In the genomic region with DNA sequence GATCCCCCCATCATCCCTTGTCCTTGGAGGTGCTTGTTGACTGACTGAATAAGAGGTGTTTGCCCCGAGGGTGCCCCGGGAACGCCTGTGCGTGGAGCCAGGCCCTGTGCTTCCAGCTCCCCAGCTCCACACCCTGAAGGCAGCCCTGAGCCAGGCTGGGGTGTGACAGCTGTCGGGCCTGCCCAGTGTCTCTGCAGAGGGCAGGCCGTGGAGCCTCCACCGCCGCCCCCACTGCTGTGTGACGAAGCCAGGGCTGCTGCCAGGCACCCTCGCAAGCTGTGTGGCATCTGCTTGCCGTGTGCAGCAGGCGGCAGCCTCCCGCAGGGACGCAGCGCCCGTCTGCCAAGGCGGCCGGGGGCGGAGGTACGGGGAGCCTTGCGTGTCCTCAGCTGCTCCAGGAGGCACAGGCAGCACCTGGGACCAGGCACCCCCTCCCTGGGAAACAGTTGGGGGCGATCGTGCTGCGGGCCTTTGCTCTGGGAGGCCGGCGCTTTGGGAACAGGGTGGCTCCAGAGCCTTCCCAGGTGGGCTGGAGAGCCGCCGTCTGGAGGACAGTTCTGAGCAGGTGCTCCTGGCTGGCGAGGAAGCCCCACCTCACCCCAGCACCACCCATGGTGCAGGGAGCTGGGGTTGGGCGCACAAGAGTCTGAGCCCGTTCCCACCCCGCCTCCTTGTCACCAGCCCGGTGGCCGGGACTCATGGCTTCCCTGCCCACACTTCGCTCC, we compare ENCODE assay signal across 11 cellular contexts. TPM values are rescaled to one million over a fixed set of nuclear protein-coding genes. Genes with fewer than 3 reads are reported as not detected.
DNase-seq lines count a peak whose midpoint lies in the region; ATAC-seq, FAIRE-seq and TF ChIP-seq lines count a peak whose summit lies in the region.
"Had no signal": no experiment of that assay in that cellular context is flagged by ENCODE, and none has a peak within 500 bp of the region (broad histone marks: within the 10 kb centered on the region; RNA-seq: fewer than 3 reads in every experiment).

No MANE protein-coding gene starts in this region.

- H3K4me1 Mint-ChIP-seq in activated CD4-positive, alpha-beta T cell treated with anti-CD3 and anti-CD28 coated beads, Interleukin-2, amount 10 ng/mL, durations not matched to agents 7 days and 5 days: peaks cover 6% of the 10 kb centered on the region
- peaks cover 0 to 20% (median 4%) of the 10 kb centered on the region in 7 donors for H3K4me1 Mint-ChIP-seq in naive thymus-derived CD4-positive, alpha-beta T cell

- H3K36me3 Mint-ChIP-seq in activated CD4-positive, alpha-beta T cell treated with anti-CD3 and anti-CD28 coated beads, Interleukin-2, amount 10 ng/mL, durations not matched to agents 7 days and 5 days (ENCODE audit: low read depth): no peaks in the 10 kb centered on the region
- no peaks in the 10 kb centered on the region for H3K36me3 Mint-ChIP-seq in naive thymus-derived CD4-positive, alpha-beta T cell

- CTCF ChIA-PET in activated CD4-positive, alpha-beta T cell treated with anti-CD3 and anti-CD28 coated beads, Interleukin-2, amount 10 ng/mL, durations not matched to agents 7 days and 5 days (lab: Charles Lee): no interaction called here
- CTCF ChIA-PET in naive thymus-derived CD4-positive, alpha-beta T cell (lab: Charles Lee): no interaction called here

- no peak for ATAC-seq in naive thymus-derived CD4-positive, alpha-beta T cell
- no peak for ATAC-seq in HG03442 (IDR thresholded peaks at IDR 0.05; ENCODE audit: unreplicated experiment)
- ATAC-seq: stimulated activated naive B cell treated with anti-CD40 and anti-IgM and Interleukin-4, amounts not matched to agents 10 μg/mL and 1 μg/mL and 100 μg/mL, for 72 hours had no signal

- H3K9me3 ChIP-seq in kidney (ENCODE audit: control insufficient read depth in 1 of 2, low read length in 2 of 2) (no peaks in the 10 kb centered on the region), testis (no peaks in the 10 kb centered on the region)
- H3K9me3 ChIP-seq in naive thymus-derived CD4-positive, alpha-beta T cell (ENCODE audit: control insufficient read depth in 2 of 3, low read length in 3 of 3): no peaks in the 10 kb centered on the region

- no peak overlapping the region for H3K4me3 Mint-ChIP-seq in activated CD4-positive, alpha-beta T cell treated with anti-CD3 and anti-CD28 coated beads, Interleukin-2, amount 10 ng/mL, durations not matched to agents 7 days and 5 days
- H3K4me3 Mint-ChIP-seq in naive thymus-derived CD4-positive, alpha-beta T cell: no peak overlapping the region
- H3K4me3 Mint-ChIP-seq: stimulated activated naive B cell treated with anti-CD40 and anti-IgM and Interleukin-4, amounts not matched to agents 10 μg/mL and 1 μg/mL and 100 μg/mL, for 72 hours had no signal

- H3K4me1 ChIP-seq in kidney (ENCODE audit: control insufficient read depth in 1 of 2, insufficient read depth in 1 of 2, low read depth in 1 of 2, low read length in 2 of 2) (peaks cover 0 to 32% of the 10 kb centered on the region in 2 donors), testis (peaks cover 42% of the 10 kb centered on the region)
- H3K4me1 ChIP-seq in naive thymus-derived CD4-positive, alpha-beta T cell (ENCODE audit: control insufficient read depth in 2 of 2, insufficient read depth in 2 of 2, low read length in 2 of 2): no peaks in the 10 kb centered on the region

- 76 to 82% methylated on average over 10 to 33 of the region's 35 CpGs for WGBS in testis, 2 donors

- H3K27ac ChIP-seq in kidney (ENCODE audit: low read depth in 2 of 2, low read length in 2 of 2) (no peak overlapping the region), testis (no peak overlapping the region)
- H3K27ac ChIP-seq in naive thymus-derived CD4-positive, alpha-beta T cell (ENCODE audit: low read depth, low read length): no peak overlapping the region
- H3K27ac ChIP-seq: coronary artery had no signal

- TF ChIP-seq CTCF in kidney (IDR thresholded peaks at IDR 0.05; ENCODE audit: borderline replicate concordance, extremely low read depth, insufficient read depth) (no peak), testis (IDR thresholded peaks at IDR 0.05) (no peak)

- H3K9me3 Mint-ChIP-seq in activated CD4-positive, alpha-beta T cell treated with anti-CD3 and anti-CD28 coated beads, Interleukin-2, amount 10 ng/mL, durations not matched to agents 7 days and 5 days: no peaks in the 10 kb centered on the region
- H3K9me3 Mint-ChIP-seq in naive thymus-derived CD4-positive, alpha-beta T cell: no peaks in the 10 kb centered on the region
- H3K9me3 Mint-ChIP-seq: stimulated activated naive B cell treated with anti-CD40 and anti-IgM and Interleukin-4, amounts not matched to agents 10 μg/mL and 1 μg/mL and 100 μg/mL, for 72 hours had no signal

- H3K27me3 Mint-ChIP-seq in activated CD4-positive, alpha-beta T cell treated with anti-CD3 and anti-CD28 coated beads, Interleukin-2, amount 10 ng/mL, durations not matched to agents 7 days and 5 days: no peaks in the 10 kb centered on the region
- H3K27me3 Mint-ChIP-seq in naive thymus-derived CD4-positive, alpha-beta T cell: no peaks in the 10 kb centered on the region
- H3K27me3 Mint-ChIP-seq: stimulated activated naive B cell treated with anti-CD40 and anti-IgM and Interleukin-4, amounts not matched to agents 10 μg/mL and 1 μg/mL and 100 μg/mL, for 72 hours had no signal

- H3K27ac Mint-ChIP-seq in activated CD4-positive, alpha-beta T cell treated with anti-CD3 and anti-CD28 coated beads, Interleukin-2, amount 10 ng/mL, durations not matched to agents 7 days and 5 days: peak overlapping the region; percentile 25
- H3K27ac Mint-ChIP-seq in naive thymus-derived CD4-positive, alpha-beta T cell: no peak overlapping the region
- H3K27ac Mint-ChIP-seq: stimulated activated naive B cell treated with anti-CD40 and anti-IgM and Interleukin-4, amounts not matched to agents 10 μg/mL and 1 μg/mL and 100 μg/mL, for 72 hours had no signal

- no peak for DNase-seq in activated CD4-positive, alpha-beta T cell treated with anti-CD3 and anti-CD28 coated beads, Interleukin-2, amount 10 ng/mL, durations not matched to agents 7 days and 5 days
- no peak for DNase-seq in activated CD4-positive, alpha-beta T cell treated with anti-CD3 and anti-CD28 coated beads, Interleukin-2, amount 50 U/mL, for 48 hours
- DNase-seq in anterior cingulate cortex (lab: John Stamatoyannopoulos, UW) (peak in 44 of 58 donors; percentile 10 to 85 (median 42)), kidney (peak; percentile 83), testis (peak; percentile 87), SIG-M5 (lab: John Stamatoyannopoulos, UW) (no peak)
- no peak for DNase-seq in naive thymus-derived CD4-positive, alpha-beta T cell
- DNase-seq: stimulated activated naive B cell treated with anti-CD40 and anti-IgM and Interleukin-4, amounts not matched to agents 10 μg/mL and 1 μg/mL and 100 μg/mL, for 72 hours; T-helper 9 cell had no signal

- no peak for FAIRE-seq in kidney (lab: Jason Lieb, UNC)

- no peaks in the 10 kb centered on the region for H3K27me3 ChIP-seq in testis
- H3K27me3 ChIP-seq in naive thymus-derived CD4-positive, alpha-beta T cell (ENCODE audit: control insufficient read depth in 2 of 2, insufficient read depth in 2 of 2, low read length in 2 of 2): no peaks in the 10 kb centered on the region

- no peak overlapping the region for H3K9ac ChIP-seq in kidney (ENCODE audit: low read length in 2 of 2)

- intact Hi-C loops in kidney (cut with DNase I): no loop called here
- intact Hi-C loops in testis (cut with DNase I; ENCODE audit: low total_unique reads): no loop called here
- intact Hi-C loops in naive thymus-derived CD4-positive, alpha-beta T cell (cut with micrococcal nuclease): no loop called here

- H3K4me3 ChIP-seq in kidney (ENCODE audit: low read length in 2 of 2): no peak overlapping the region
- H3K4me3 ChIP-seq in testis: no peak overlapping the region
- no peak overlapping the region for H3K4me3 ChIP-seq in naive thymus-derived CD4-positive, alpha-beta T cell (ENCODE audit: low read length)
- H3K4me3 ChIP-seq: coronary artery had no signal

- TF ChIP-seq POLR2A in testis (IDR thresholded peaks at IDR 0.05): no peak

- no peaks in the 10 kb centered on the region for H3K36me3 ChIP-seq in kidney (ENCODE audit: control insufficient read depth in 1 of 2, insufficient read depth in 2 of 2, low read length in 2 of 2)
- H3K36me3 ChIP-seq in testis (ENCODE audit: low read depth, missing control alignments): no peaks in the 10 kb centered on the region
- H3K36me3 ChIP-seq in naive thymus-derived CD4-positive, alpha-beta T cell (ENCODE audit: control insufficient read depth in 2 of 3, insufficient read depth in 3 of 3, low read length in 3 of 3): no peaks in the 10 kb centered on the region

- POLR2A ChIA-PET in activated CD4-positive, alpha-beta T cell treated with anti-CD3 and anti-CD28 coated beads, Interleukin-2, amount 10 ng/mL, durations not matched to agents 7 days and 5 days (lab: Charles Lee): no interaction called here
- POLR2A ChIA-PET in naive thymus-derived CD4-positive, alpha-beta T cell (lab: Charles Lee): no interaction called here

RNA-seq across cellular contexts. Expression of gene GSE1, which starts 26.6 kb away (rescaled TPM):
- total RNA-seq in activated CD4-positive, alpha-beta T cell treated with anti-CD3 and anti-CD28 coated beads, Interleukin-2, amount 10 ng/mL, durations not matched to agents 7 days and 5 days: 10 to 100 TPM; 25.7 to 27.3 TPM
- total RNA-seq in kidney (92.8 TPM), testis (100 to 1,000 TPM; 188 to 212 TPM)
- polyA plus RNA-seq in kidney (ENCODE audit: insufficient read depth, low read depth, low replicate concordance) (9.5 TPM), testis (ENCODE audit: insufficient read depth, low read depth, low replicate concordance) (49.9 TPM)
- 10 to 100 TPM in 4 of 5 experiments, 1 to 10 TPM in 1; 8.7 to 69.2 (median 33.3) TPM for total RNA-seq in naive thymus-derived CD4-positive, alpha-beta T cell
- under 1 TPM; 0.18 to 0.37 TPM for polyA plus RNA-seq in naive thymus-derived CD4-positive, alpha-beta T cell

RNA-seq across cellular contexts. Expression of gene GINS2, which starts 49.1 kb away (rescaled TPM):
- 10 to 100 TPM; 49.3 to 50.0 TPM for total RNA-seq in activated CD4-positive, alpha-beta T cell treated with anti-CD3 and anti-CD28 coated beads, Interleukin-2, amount 10 ng/mL, durations not matched to agents 7 days and 5 days
- 0.88 TPM for total RNA-seq in kidney
- 0.97 TPM for polyA plus RNA-seq in kidney (ENCODE audit: insufficient read depth, low read depth, low replicate concordance)
- 10 to 100 TPM in 1 of 2 donors, 1 to 10 TPM in 1; 8.9 to 13.8 TPM for total RNA-seq in testis
- 11.8 TPM for polyA plus RNA-seq in testis (ENCODE audit: insufficient read depth, low read depth, low replicate concordance)
- 10 to 100 TPM in 1 of 5 experiments, 1 to 10 TPM in 4; 1.0 to 43.6 (median 1.9) TPM for total RNA-seq in naive thymus-derived CD4-positive, alpha-beta T cell
- 1 to 10 TPM; 1.3 to 2.1 TPM for polyA plus RNA-seq in naive thymus-derived CD4-positive, alpha-beta T cell

Comparison
In these comparisons a context has a peak if more than half of its experiments do, and no peak if none do; other contexts are left out.
1. DNase-seq: peak in anterior cingulate cortex (44 of 58), kidney (single experiment) and testis (single experiment); none in activated CD4-positive, alpha-beta T cell treated with anti-CD3 and anti-CD28 coated beads, Interleukin-2, amount 10 ng/mL, durations not matched to agents 7 days and 5 days (single experiment), activated CD4-positive, alpha-beta T cell treated with anti-CD3 and anti-CD28 coated beads, Interleukin-2, amount 50 U/mL, for 48 hours (0 of 2), naive thymus-derived CD4-positive, alpha-beta T cell (0 of 9) and SIG-M5 (single experiment).